26 cellular contexts compared by ENCODE assay signal in the genomic region with DNA sequence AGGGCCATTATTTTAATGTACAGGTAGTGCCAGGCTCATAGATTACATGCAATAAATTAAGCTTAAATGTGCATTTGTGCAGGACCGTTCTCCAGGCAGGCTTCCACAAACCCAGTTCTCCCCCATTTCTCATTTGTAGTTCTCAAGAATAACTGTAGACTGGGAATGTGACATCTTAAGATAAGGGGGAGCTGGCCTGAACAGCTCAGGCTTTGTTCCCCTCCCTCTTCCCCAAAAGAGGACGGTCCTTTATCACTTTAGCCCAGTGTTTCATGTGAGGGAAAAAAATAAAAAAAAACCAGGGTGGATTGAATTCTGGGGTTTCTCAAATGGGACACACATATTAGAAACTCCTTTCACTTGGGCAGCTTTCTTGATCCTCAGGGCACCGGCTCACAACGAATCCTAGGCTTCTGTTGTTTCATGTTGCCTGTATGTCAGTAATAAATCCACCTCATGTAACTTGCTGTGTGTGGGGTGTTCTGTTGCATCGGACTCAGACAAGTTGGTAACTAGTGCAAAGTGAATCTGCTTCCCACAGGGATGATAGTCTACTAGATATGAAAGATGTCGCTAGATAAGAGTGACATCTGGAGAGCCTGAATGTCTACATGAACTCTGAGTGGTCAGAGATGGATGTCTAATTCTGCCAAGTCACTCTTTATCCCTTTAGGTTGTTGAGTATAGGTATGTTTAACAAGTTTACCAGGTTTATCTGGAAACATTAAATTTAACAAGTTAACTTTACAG.
"Had no signal": no experiment of that assay in that cellular context is flagged by ENCODE, and none has a peak within 500 bp of the region (broad histone marks: within the 10 kb centered on the region; RNA-seq: fewer than 3 reads in every experiment).

No MANE protein-coding gene starts in this region.

- H3K27ac ChIP-seq: colonic mucosa, epithelial cell of prostate, left lung, lower lobe of right lung, skin epidermis, tibial nerve had no signal

- H3K4me1 ChIP-seq: colonic mucosa, left lung, lower lobe of right lung, tibial nerve had no signal

- H3K4me1 Mint-ChIP-seq: activated B cell treated with CpG ODN at 0.5 μM for 24 hours; activated naive CD4-positive, alpha-beta T cell treated with anti-CD3 and anti-CD28 coated beads, Interleukin-2, amount 50 U/mL, for 24 hours; activated naive CD8-positive, alpha-beta T cell treated with anti-CD3 and anti-CD28 coated beads, Interleukin-2, amount 50 U/mL, for 24 hours; activated T-helper 17 cell treated with anti-CD3 and anti-CD28 coated beads, Interleukin-2, amount 50 U/mL, for 72 hours had no signal

- H3K27ac Mint-ChIP-seq: activated B cell treated with CpG ODN at 0.5 μM for 24 hours; activated CD8-positive, alpha-beta T cell treated with anti-CD3 and anti-CD28 coated beads for 36 hours; activated naive CD4-positive, alpha-beta T cell treated with anti-CD3 and anti-CD28 coated beads, Interleukin-2, amount 50 U/mL, for 24 hours; activated naive CD8-positive, alpha-beta T cell treated with anti-CD3 and anti-CD28 coated beads, Interleukin-2, amount 50 U/mL, for 24 hours; activated T-helper 17 cell treated with anti-CD3 and anti-CD28 coated beads, Interleukin-2, amount 50 U/mL, for 72 hours; natural killer cell treated with Interleukin-12 subunit alpha and Interleukin-12 subunit beta and Interleukin-15 and Interleukin-18, amount 100 ng/mL, for 72 hours; T-helper 1 cell treated with Interleukin-12 subunit alpha and Interleukin-12 subunit beta and Interleukin-4 antibody, amounts not matched to agents 30 μg/mL and 1 μg/mL, for 36 hours had no signal

- H3K36me3 ChIP-seq: colonic mucosa, left lung, lower lobe of right lung, tibial nerve had no signal

- H3K27me3 ChIP-seq: colonic mucosa, left lung, tibial nerve had no signal

- H3K36me3 Mint-ChIP-seq: activated naive CD4-positive, alpha-beta T cell treated with anti-CD3 and anti-CD28 coated beads, Interleukin-2, amount 50 U/mL, for 24 hours; natural killer cell treated with Interleukin-12 subunit alpha and Interleukin-12 subunit beta and Interleukin-15 and Interleukin-18, amount 100 ng/mL, for 72 hours had no signal

- H3K27me3 Mint-ChIP-seq: activated B cell treated with CpG ODN at 0.5 μM for 24 hours; activated CD8-positive, alpha-beta T cell treated with anti-CD3 and anti-CD28 coated beads for 36 hours; activated naive CD4-positive, alpha-beta T cell treated with anti-CD3 and anti-CD28 coated beads, Interleukin-2, amount 50 U/mL, for 24 hours; activated naive CD8-positive, alpha-beta T cell treated with anti-CD3 and anti-CD28 coated beads, Interleukin-2, amount 50 U/mL, for 24 hours; activated T-helper 17 cell treated with anti-CD3 and anti-CD28 coated beads, Interleukin-2, amount 50 U/mL, for 72 hours; natural killer cell treated with Interleukin-12 subunit alpha and Interleukin-12 subunit beta and Interleukin-15 and Interleukin-18, amount 100 ng/mL, for 72 hours had no signal

- H3K4me3 ChIP-seq: colonic mucosa, left lung, lower lobe of right lung, mucosa of descending colon, skin epidermis, tibial nerve had no signal

- DNase-seq: activated B cell treated with CpG ODN at 0.5 μM for 24 hours; activated CD4-positive, alpha-beta T cell treated with anti-CD3 and anti-CD28 coated beads, Interleukin-2, amount 50 U/mL, for 1 hour; activated CD8-positive, alpha-beta T cell treated with anti-CD3 and anti-CD28 coated beads for 36 hours; activated naive CD8-positive, alpha-beta T cell treated with anti-CD3 and anti-CD28 coated beads, Interleukin-2, amount 50 U/mL, for 24 hours; activated T-cell treated with anti-CD3 and anti-CD28 coated beads, Interleukin-2, amount 50 U/mL, for 4 hours; anterior cingulate cortex; cerebellar nuclear complex; colonic mucosa; effector CD8-positive, alpha-beta T cell; kidney glomerular epithelial cell; left lung; lower lobe of right lung; mesenchymal stem cell; mucosa of descending colon; posterior cingulate gyrus; stimulated activated CD4-positive, alpha-beta T cell treated with anti-CD3 and anti-CD28 coated beads, Interleukin-1b, Interleukin-23, amount 100 ng/mL, for 48 hours; stimulated activated naive CD4-positive, alpha-beta T cell treated with Interleukin-2 at 50 U/mL for 16 hours; T-helper 9 cell had no signal

- H3K9me3 Mint-ChIP-seq: activated naive CD4-positive, alpha-beta T cell treated with anti-CD3 and anti-CD28 coated beads, Interleukin-2, amount 50 U/mL, for 24 hours; activated T-helper 17 cell treated with anti-CD3 and anti-CD28 coated beads, Interleukin-2, amount 50 U/mL, for 72 hours had no signal

- ATAC-seq: activated CD8-positive, alpha-beta T cell treated with anti-CD3 and anti-CD28 coated beads for 36 hours; activated naive CD8-positive, alpha-beta T cell treated with anti-CD3 and anti-CD28 coated beads, Interleukin-2, amount 50 U/mL, for 24 hours; activated T-cell treated with anti-CD3 and anti-CD28 coated beads, Interleukin-2, amount 50 U/mL, for 4 hours; activated T-helper 17 cell treated with anti-CD3 and anti-CD28 coated beads, Interleukin-2, amount 50 U/mL, for 72 hours; left lung; lower lobe of right lung; mucosa of descending colon; natural killer cell treated with Interleukin-12 subunit alpha and Interleukin-12 subunit beta and Interleukin-15 and Interleukin-18, amount 100 ng/mL, for 72 hours; sciatic nerve had no signal

- H3K4me3 Mint-ChIP-seq: activated B cell treated with CpG ODN at 0.5 μM for 24 hours; activated CD8-positive, alpha-beta T cell treated with anti-CD3 and anti-CD28 coated beads for 36 hours; activated naive CD4-positive, alpha-beta T cell treated with anti-CD3 and anti-CD28 coated beads, Interleukin-2, amount 50 U/mL, for 24 hours; activated naive CD8-positive, alpha-beta T cell treated with anti-CD3 and anti-CD28 coated beads, Interleukin-2, amount 50 U/mL, for 24 hours; activated T-cell treated with anti-CD3 and anti-CD28 coated beads, Interleukin-2, amount 50 U/mL, for 4 hours; activated T-helper 17 cell treated with anti-CD3 and anti-CD28 coated beads, Interleukin-2, amount 50 U/mL, for 72 hours; natural killer cell treated with Interleukin-12 subunit alpha and Interleukin-12 subunit beta and Interleukin-15 and Interleukin-18, amount 100 ng/mL, for 72 hours; T-helper 1 cell treated with Interleukin-12 subunit alpha and Interleukin-12 subunit beta and Interleukin-4 antibody, amounts not matched to agents 30 μg/mL and 1 μg/mL, for 36 hours had no signal

- H3K9me3 ChIP-seq: colonic mucosa, left lung, lower lobe of right lung, mucosa of descending colon, tibial nerve had no signal
